ENCODE assay signal across 12 cellular contexts in genomic region chr9:132182609-132183073, GRCh38.
DNase-seq lines count a peak whose midpoint lies in the region; ATAC-seq and TF ChIP-seq lines count a peak whose summit lies in the region.
"Had no signal": no experiment of that assay in that cellular context is flagged by ENCODE, and none has a peak within 500 bp of the region (broad histone marks: within the 10 kb centered on the region; RNA-seq: fewer than 3 reads in every experiment).

No MANE protein-coding gene starts in this region.

- H3K27me3 ChIP-seq in BLaER1 treated with 17β-estradiol and CSF1 and Interleukin-3, amounts not matched to agents 10 nM and 100 nM = peaks cover 0 to 7% (median 0%) of the 10 kb centered on the region in 11 experiments; a peak in 1 of 22 replicates
- H3K27me3 ChIP-seq: adrenal gland had no signal

- H3K9me3 ChIP-seq in BLaER1 treated with 17β-estradiol and CSF1 and Interleukin-3, amounts not matched to agents 10 nM and 100 nM (replicated peaks in 1 of 11) = no peaks in the 10 kb centered on the region
- H3K9me3 ChIP-seq: adrenal gland, mucosa of descending colon had no signal

- H3K4me3 ChIP-seq in BLaER1 treated with 17β-estradiol and CSF1 and Interleukin-3, amounts not matched to agents 10 nM and 100 nM = no peak overlapping the region
- H3K4me3 ChIP-seq: adrenal gland, mucosa of descending colon had no signal

- peaks cover 25% of the 10 kb centered on the region for H3K27me3 Mint-ChIP-seq in nephron progenitor cell (ENCODE audit: low read depth, poor library complexity)

- no peaks in the 10 kb centered on the region for H3K9me3 Mint-ChIP-seq in nephron progenitor cell

- no peak overlapping the region for H3K27ac ChIP-seq in BLaER1 treated with 17β-estradiol and CSF1 and Interleukin-3, amounts not matched to agents 10 nM and 100 nM

- 0 out of 22 replicates have a peak overlapping the region, but pooled peaks of 1 of the 11 experiments have one; percentile 10 for H3K9ac ChIP-seq in BLaER1 treated with 17β-estradiol and CSF1 and Interleukin-3, amounts not matched to agents 10 nM and 100 nM

- TF ChIP-seq CTCF in nephron progenitor cell (IDR thresholded peaks at IDR 0.05) = peak; percentile 23

- peak overlapping the region in 8 of 11 experiments; percentile 85 to 96 (median 90); a peak in 17 of 22 replicates for H3K4me2 ChIP-seq in BLaER1 treated with 17β-estradiol and CSF1 and Interleukin-3, amounts not matched to agents 10 nM and 100 nM

- peaks cover 0 to 94% (median 30%) of the 10 kb centered on the region in 11 experiments; a peak in 12 of 22 replicates for H4K20me1 ChIP-seq in BLaER1 treated with 17β-estradiol and CSF1 and Interleukin-3, amounts not matched to agents 10 nM and 100 nM

- peaks cover 43 to 69% (median 62%) of the 10 kb centered on the region in 10 experiments for H3K4me1 ChIP-seq in BLaER1 treated with 17β-estradiol and CSF1 and Interleukin-3, amounts not matched to agents 10 nM and 100 nM

- no peak overlapping the region for H3K27ac Mint-ChIP-seq in nephron progenitor cell

- no peaks in the 10 kb centered on the region for H3K36me3 Mint-ChIP-seq in nephron progenitor cell (ENCODE audit: low read depth)

- H3K36me3 ChIP-seq in BLaER1 treated with 17β-estradiol and CSF1 and Interleukin-3, amounts not matched to agents 10 nM and 100 nM = peaks cover 0 to 6% (median 0%) of the 10 kb centered on the region in 11 experiments; a peak in 2 of 22 replicates
- H3K36me3 ChIP-seq: adrenal gland had no signal

- ATAC-seq in GM18505 (IDR thresholded peaks at IDR 0.05; ENCODE audit: unreplicated experiment) = no peak
- ATAC-seq: mucosa of descending colon had no signal

- no peak overlapping the region for H3K4me3 Mint-ChIP-seq in nephron progenitor cell

- no peak for TF ChIP-seq POLR2A in GM18505 (IDR thresholded peaks at IDR 0.05; ENCODE audit: borderline replicate concordance, extremely low read depth, insufficient read depth, insufficient read length)

- DNase-seq in NCI-H446 treated with DMSO at 0.1 percent for 48 hours (lab: John Stamatoyannopoulos, UW) (peak; percentile 61), ecto neural progenitor cell (ENCODE audit: low spot score) (peak; percentile 65), nephron progenitor cell (peak; percentile 41), middle frontal gyrus (ENCODE audit: extremely low spot score, low spot score) (no peak), HuH-7.5 (ENCODE audit: low spot score) (no peak), GM19238 (ENCODE audit: insufficient read length, low spot score) (no peak)
- DNase-seq: activated CD4-positive, alpha-beta T cell treated with anti-CD3 and anti-CD28 coated beads, Interleukin-2, amount 50 U/mL, for 4 hours; mucosa of descending colon; NCI-H1436 treated with DMSO at 0.1 percent for 48 hours had no signal

- H3K4me1 Mint-ChIP-seq in nephron progenitor cell = peaks cover 83% of the 10 kb centered on the region

Comparison
In these comparisons a context has a peak if more than half of its experiments do, and no peak if none do; other contexts are left out.
1. DNase-seq: peak in NCI-H446 treated with DMSO at 0.1 percent for 48 hours (single experiment), ecto neural progenitor cell (single experiment) and nephron progenitor cell (single experiment); none in middle frontal gyrus (single experiment), HuH-7.5 (single experiment) and GM19238 (single experiment).